15 cellular contexts compared by ENCODE assay signal in genomic region chr6:47277702-47278101, GRCh38. TPM values are rescaled to one million over a fixed set of nuclear protein-coding genes. Genes with fewer than 3 reads are reported as not detected.
DNase-seq lines count a peak whose midpoint lies in the region; ATAC-seq and TF ChIP-seq lines count a peak whose summit lies in the region.
"Had no signal": no experiment of that assay in that cellular context is flagged by ENCODE, and none has a peak within 500 bp of the region (broad histone marks: within the 10 kb centered on the region; RNA-seq: fewer than 3 reads in every experiment).

No MANE protein-coding gene starts in this region.

- CTCF ChIA-PET in Calu3 (lab: Charles Lee), result no interaction called here
- CTCF ChIA-PET in CD8-positive, alpha-beta memory T cell (lab: Charles Lee), result no interaction called here

- H3K4me3 Mint-ChIP-seq in Calu3 (ENCODE audit: low read depth, unreplicated experiment), result no peak overlapping the region
- H3K4me3 Mint-ChIP-seq in CD8-positive, alpha-beta memory T cell, result no peak overlapping the region
- H3K4me3 Mint-ChIP-seq: B cell; CD8-positive, alpha-beta T cell had no signal

- no peaks in the 10 kb centered on the region for H3K36me3 ChIP-seq in CD8-positive, alpha-beta memory T cell (ENCODE audit: insufficient read depth, low read length)
- H3K36me3 ChIP-seq: HAP-1 had no signal

- H3K36me3 Mint-ChIP-seq in Calu3 (ENCODE audit: insufficient read depth, unreplicated experiment), result peaks cover 87% of the 10 kb centered on the region
- H3K36me3 Mint-ChIP-seq in CD8-positive, alpha-beta memory T cell, result no peaks in the 10 kb centered on the region
- H3K36me3 Mint-ChIP-seq: CD8-positive, alpha-beta T cell had no signal

- peak overlapping the region; percentile 30 for H3K27ac Mint-ChIP-seq in Calu3 (ENCODE audit: unreplicated experiment)
- peak overlapping the region in 1 of 8 donors; percentile 50 for H3K27ac Mint-ChIP-seq in CD8-positive, alpha-beta memory T cell
- H3K27ac Mint-ChIP-seq: B cell; CD8-positive, alpha-beta T cell had no signal

- H3K27me3 ChIP-seq in CD8-positive, alpha-beta memory T cell (ENCODE audit: insufficient read depth, low read length, poor library complexity, severe bottlenecking), result no peaks in the 10 kb centered on the region
- H3K27me3 ChIP-seq: BLaER1 treated with 17β-estradiol and CSF1 and Interleukin-3, amounts not matched to agents 10 nM and 100 nM had no signal

- no TSS peak for BruUV-seq in Calu3 (replicated peaks; lab: Mats Ljungman, UMichigan)

- H3K27ac ChIP-seq in angular gyrus (ENCODE audit: low read depth, low read length), result peak overlapping the region; percentile 9
- H3K27ac ChIP-seq in CD8-positive, alpha-beta memory T cell (ENCODE audit: low read depth, low read length), result no peak overlapping the region
- H3K27ac ChIP-seq: BLaER1 treated with 17β-estradiol and CSF1 and Interleukin-3, amounts not matched to agents 10 nM and 100 nM; GM23248 had no signal

- POLR2A ChIA-PET in CD8-positive, alpha-beta memory T cell (lab: Charles Lee), result no interaction called here

- no peaks in the 10 kb centered on the region for H3K27me3 Mint-ChIP-seq in Calu3 (ENCODE audit: unreplicated experiment)
- H3K27me3 Mint-ChIP-seq in CD8-positive, alpha-beta memory T cell, result peaks cover 0 to 4% of the 10 kb centered on the region in 2 donors
- H3K27me3 Mint-ChIP-seq: B cell had no signal

- no peaks in the 10 kb centered on the region for H3K4me1 ChIP-seq in CD8-positive, alpha-beta memory T cell (ENCODE audit: insufficient read depth, low read length)
- H3K4me1 ChIP-seq: BLaER1 treated with 17β-estradiol and CSF1 and Interleukin-3, amounts not matched to agents 10 nM and 100 nM; HAP-1 had no signal

- TF ChIP-seq CTCF in Calu3 (IDR thresholded peaks at IDR 0.05; ENCODE audit: unreplicated experiment), result no peak

- DNase-seq in Calu3, result no peak
- peak; percentile 27 to 57 for DNase-seq in NCI-H526 (lab: John Stamatoyannopoulos, UW)
- DNase-seq in putamen (ENCODE audit: low spot score), result peak; percentile 9
- DNase-seq in CD8-positive, alpha-beta memory T cell, result no peak
- DNase-seq: CD8-positive, alpha-beta T cell; COR-L47; DMS79 treated with DMSO at 0.1 percent for 48 hours; GM23248; KG1 had no signal

- ATAC-seq in GM18870 (IDR thresholded peaks at IDR 0.05; ENCODE audit: unreplicated experiment) (no peak), HG03045 (IDR thresholded peaks at IDR 0.05; ENCODE audit: unreplicated experiment) (no peak)
- ATAC-seq: CD8-positive, alpha-beta T cell had no signal

- H3K9me3 Mint-ChIP-seq in Calu3 (ENCODE audit: low read depth, unreplicated experiment), result no peaks in the 10 kb centered on the region
- peaks cover 0 to 6% (median 0%) of the 10 kb centered on the region in 5 donors for H3K9me3 Mint-ChIP-seq in CD8-positive, alpha-beta memory T cell
- H3K9me3 Mint-ChIP-seq: CD8-positive, alpha-beta T cell had no signal

- H3K9me3 ChIP-seq in CD8-positive, alpha-beta memory T cell (ENCODE audit: low read length), result no peaks in the 10 kb centered on the region
- H3K9me3 ChIP-seq: HAP-1 had no signal

- no peak overlapping the region for H3K4me3 ChIP-seq in CD8-positive, alpha-beta memory T cell (ENCODE audit: low read length)
- H3K4me3 ChIP-seq: BLaER1 treated with 17β-estradiol and CSF1 and Interleukin-3, amounts not matched to agents 10 nM and 100 nM; GM23248; HAP-1 had no signal

- H3K4me1 Mint-ChIP-seq in Calu3 (ENCODE audit: low read depth, unreplicated experiment), result peaks cover 29% of the 10 kb centered on the region
- H3K4me1 Mint-ChIP-seq in CD8-positive, alpha-beta memory T cell, result no peaks in the 10 kb centered on the region
- H3K4me1 Mint-ChIP-seq: B cell had no signal

- intact Hi-C loops in Calu3 (cut with micrococcal nuclease; ENCODE audit: unreplicated experiment), result no loop called here

RNA-seq across cellular contexts. Expression of gene TNFRSF21, which starts 32.0 kb away (rescaled TPM):
- 255 and 282 TPM in 2 replicates for total RNA-seq in Calu3 (2022)
- 1 to 10 TPM; 1.7 to 1.8 TPM for total RNA-seq in CD8-positive, alpha-beta memory T cell
- 0.06 TPM for polyA plus RNA-seq in CD8-positive, alpha-beta memory T cell

Comparison
In these comparisons a context has a peak if more than half of its experiments do, and no peak if none do; other contexts are left out.
1. DNase-seq: peak in NCI-H526 (2 of 2) and putamen (single experiment); none in Calu3 (single experiment) and CD8-positive, alpha-beta memory T cell (0 of 5).
2. RNA of gene TNFRSF21, which starts 32.0 kb away (total RNA-seq): 255 to 282 TPM in Calu3; 1.7 to 1.8 TPM in CD8-positive, alpha-beta memory T cell; every median in the first group is over 10 times any median in the second.